In genomic region chr6:147509900-147510299, GRCh38 we compare ENCODE assay signal across 8 cellular contexts. TPM values are rescaled to one million over a fixed set of nuclear protein-coding genes. Genes with fewer than 3 reads are reported as not detected.
DNase-seq lines count a peak whose midpoint lies in the region; ATAC-seq lines count a peak whose summit lies in the region.

No MANE protein-coding gene starts in this region.

- H3K4me1 ChIP-seq in CD8-positive, alpha-beta memory T cell (ENCODE audit: insufficient read depth, low read length): no peaks in the 10 kb centered on the region
- H3K4me1 ChIP-seq in GM23248 (ENCODE audit: insufficient read depth): no peaks in the 10 kb centered on the region; the same call in 1 of the 2 replicates

- no peak overlapping the region for H3K9ac ChIP-seq in GM23248

- peaks cover 34 to 42% of the 10 kb centered on the region in 2 donors for H3K27me3 Mint-ChIP-seq in CD8-positive, alpha-beta memory T cell
- H3K27me3 Mint-ChIP-seq in T-cell (peaks cover 40 to 49% of the 10 kb centered on the region in 2 donors), memory B cell (peaks cover 24% of the 10 kb centered on the region)

- no peaks in the 10 kb centered on the region for H3K9me3 ChIP-seq in CD8-positive, alpha-beta memory T cell (ENCODE audit: low read length)
- no peaks in the 10 kb centered on the region for H3K9me3 ChIP-seq in GM23248 (ENCODE audit: low read depth)

- H3K27me3 ChIP-seq in CD8-positive, alpha-beta memory T cell (ENCODE audit: insufficient read depth, low read length, poor library complexity, severe bottlenecking): peaks cover 21% of the 10 kb centered on the region
- peaks cover 40% of the 10 kb centered on the region for H3K27me3 ChIP-seq in GM23248 (replicated peaks; ENCODE audit: insufficient read depth)

- no peaks in the 10 kb centered on the region for H3F3A ChIP-seq in GM23248 (ENCODE audit: insufficient read depth)

- no peak overlapping the region for H2AFZ ChIP-seq in GM23248

- 79 to 81% methylated on average over 6 of the region's 6 CpGs for WGBS in GM23248 (ENCODE audit: low coverage in 1 of 2, low lambda C conversion rate in 2 of 2, missing lambda C conversion rate in 2 of 2), 2 experiments

- CTCF ChIA-PET in CD8-positive, alpha-beta memory T cell (lab: Charles Lee): no interaction called here
- CTCF ChIA-PET in T-cell (lab: Charles Lee): no interaction called here

- H3K4me3 Mint-ChIP-seq in CD8-positive, alpha-beta memory T cell: peak overlapping the region in 4 of 7 donors; percentile 29 to 64 (median 48)
- H3K4me3 Mint-ChIP-seq in T-cell: peak overlapping the region; percentile 26 to 56 (median 48)
- H3K4me3 Mint-ChIP-seq in memory B cell: peak overlapping the region; percentile 59

- no peaks in the 10 kb centered on the region for H3K9me3 Mint-ChIP-seq in CD8-positive, alpha-beta memory T cell
- no peaks in the 10 kb centered on the region for H3K9me3 Mint-ChIP-seq in T-cell
- H3K9me3 Mint-ChIP-seq in memory B cell: no peaks in the 10 kb centered on the region

- no peaks in the 10 kb centered on the region for H3K9me2 ChIP-seq in GM23248 (ENCODE audit: insufficient read depth)

- H3K79me2 ChIP-seq in GM23248 (ENCODE audit: insufficient read depth): no peaks in the 10 kb centered on the region

- no peaks in the 10 kb centered on the region for H3K36me3 ChIP-seq in CD8-positive, alpha-beta memory T cell (ENCODE audit: insufficient read depth, low read length)
- no peaks in the 10 kb centered on the region for H3K36me3 ChIP-seq in GM23248 (ENCODE audit: low read depth)

- no peak overlapping the region for H3K4me2 ChIP-seq in GM23248 (ENCODE audit: unreplicated experiment)

- peaks cover 10 to 26% (median 14%) of the 10 kb centered on the region in 3 donors for H3K4me1 Mint-ChIP-seq in CD8-positive, alpha-beta memory T cell
- peaks cover 7 to 22% (median 18%) of the 10 kb centered on the region in 3 donors for H3K4me1 Mint-ChIP-seq in T-cell
- H3K4me1 Mint-ChIP-seq in memory B cell: peaks cover 11% of the 10 kb centered on the region

- POLR2A ChIA-PET in CD8-positive, alpha-beta memory T cell (lab: Charles Lee): no interaction called here
- POLR2A ChIA-PET in T-cell (lab: Charles Lee): no interaction called here

- no peaks in the 10 kb centered on the region for H4K20me1 ChIP-seq in GM23248 (ENCODE audit: insufficient read depth)

- no peaks in the 10 kb centered on the region for H3K36me3 Mint-ChIP-seq in CD8-positive, alpha-beta memory T cell
- H3K36me3 Mint-ChIP-seq in T-cell (no peaks in the 10 kb centered on the region), memory B cell (no peaks in the 10 kb centered on the region)

- H3K4me3 ChIP-seq in CD8-positive, alpha-beta memory T cell (ENCODE audit: low read length): no peak overlapping the region
- no peak overlapping the region for H3K4me3 ChIP-seq in GM23248

- in situ Hi-C loops in GM23248 (cut with MboI): loop anchor here (10.0 kb wide), 2 partner anchors 645 to 735 kb away; no protein-coding TSS in a partner anchor

- no peak overlapping the region for H3K27ac Mint-ChIP-seq in CD8-positive, alpha-beta memory T cell
- H3K27ac Mint-ChIP-seq in T-cell (no peak overlapping the region), memory B cell (no peak overlapping the region)

- ATAC-seq in GM21786 (IDR thresholded peaks at IDR 0.05; ENCODE audit: unreplicated experiment): peak; percentile 46
- ATAC-seq in T-cell (replicated peaks in 1 of 4): no peak
- ATAC-seq in memory B cell (ENCODE audit: low read depth): no peak
- ATAC-seq in GM21717 (IDR thresholded peaks at IDR 0.05; ENCODE audit: unreplicated experiment): no peak

- no peak overlapping the region for H3K27ac ChIP-seq in CD8-positive, alpha-beta memory T cell (ENCODE audit: low read depth, low read length)
- H3K27ac ChIP-seq in GM23248: no peak overlapping the region

- no peak for DNase-seq in CD8-positive, alpha-beta memory T cell
- DNase-seq in T-cell (no peak), memory B cell (ENCODE audit: low spot score in 2 of 2) (no peak), GM19238 (ENCODE audit: insufficient read length, low spot score) (no peak), GM23248 (no peak)
- no peak for DNase-seq in activated CD4-positive, CD25-positive, alpha-beta regulatory T cell (lab: John Stamatoyannopoulos, UW)

RNA-seq across cellular contexts. Expression of gene SAMD5, which starts 1.4 kb away (rescaled TPM):
- under 1 TPM; 0.02 to 0.04 TPM for total RNA-seq in CD8-positive, alpha-beta memory T cell
- not detected for polyA plus RNA-seq in CD8-positive, alpha-beta memory T cell
- total RNA-seq in T-cell: not detected
- total RNA-seq in GM23248 (2014; rRNA removed; shearing (Covaris generic)): not detected in 2 replicates
- not detected in 2 replicates for polyA plus RNA-seq in GM23248 (2016; fragmentation: Nextera tagmentation; extraction: Ambion mirVana)
